In the genomic region with DNA sequence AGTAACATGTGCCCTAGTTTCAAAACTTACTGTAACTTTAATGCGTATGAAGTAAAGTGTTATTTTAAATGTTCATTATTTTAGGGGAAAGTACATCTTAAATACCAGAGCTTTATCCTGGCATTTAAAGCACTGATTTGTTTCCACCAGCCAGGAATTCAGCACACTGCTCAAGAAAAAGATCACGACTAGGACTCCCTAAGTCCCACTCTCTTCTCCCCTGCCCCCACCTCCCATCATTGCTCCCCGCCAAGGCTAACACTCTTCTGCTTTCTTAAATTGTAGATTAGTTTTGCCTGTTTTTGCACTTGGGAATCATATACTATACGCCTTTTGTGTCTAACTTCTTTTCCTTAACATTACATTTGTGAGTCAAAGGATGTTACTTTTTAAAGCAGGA, we compare ENCODE assay signal across 1 cellular context.
TF ChIP-seq lines count a peak whose summit lies in the region.

No MANE protein-coding gene starts in this region.

TF ChIP-seq in endothelial cell of umbilical vein, 7 proteins besides CTCF, POLR2A, EP300 and RAD21 (continued from another document):
- TF ChIP-seq POLR2AphosphoS5 (IDR thresholded peaks at IDR 0.05; ENCODE audit: insufficient read depth, low read depth, low read length) (no peak), GATA2 (IDR thresholded peaks at IDR 0.05; ENCODE audit: insufficient read depth, insufficient read length, low read depth, low read length) (no peak), EZH2 (IDR thresholded peaks at IDR 0.05; ENCODE audit: borderline replicate concordance, low read depth, low read length, severe bottlenecking) (no peak)
